18 cellular contexts compared by ENCODE assay signal in genomic region chr6:168468046-168468445, GRCh38. TPM values are rescaled to one million over a fixed set of nuclear protein-coding genes. Genes with fewer than 3 reads are reported as not detected.
DNase-seq lines count a peak whose midpoint lies in the region; ATAC-seq and TF ChIP-seq lines count a peak whose summit lies in the region.
"Had no signal": no experiment of that assay in that cellular context is flagged by ENCODE, and none has a peak within 500 bp of the region (broad histone marks: within the 10 kb centered on the region; RNA-seq: fewer than 3 reads in every experiment).

No MANE protein-coding gene starts in this region.

- ATAC-seq in HG03565 (IDR thresholded peaks at IDR 0.05; ENCODE audit: unreplicated experiment) = no peak
- ATAC-seq: GM12878, HepG2 had no signal

- intact Hi-C loops in esophagus muscularis mucosa (cut with DNase I) (no loop called here), vagina (cut with DNase I) (no loop called here)

- TF ChIP-seq POLR2A in esophagus muscularis mucosa (IDR thresholded peaks at IDR 0.05; ENCODE audit: low read depth) = no peak
- no peak for TF ChIP-seq POLR2A in vagina (IDR thresholded peaks at IDR 0.05)

- no peak for TF ChIP-seq CTCF in esophagus muscularis mucosa (IDR thresholded peaks at IDR 0.05)
- TF ChIP-seq CTCF in vagina (IDR thresholded peaks at IDR 0.05) = no peak

- TF ChIP-seq EP300 in esophagus muscularis mucosa (IDR thresholded peaks at IDR 0.05) = no peak

- H3K9ac ChIP-seq in stomach smooth muscle (ENCODE audit: low read length in 2 of 2) = no peak overlapping the region
- H3K9ac ChIP-seq: BLaER1 treated with 17β-estradiol and CSF1 and Interleukin-3, amounts not matched to agents 10 nM and 100 nM had no signal

- DNase-seq in COR-L47 (lab: John Stamatoyannopoulos, UW) (peak; percentile 59), NCI-H146 treated with DMSO at 0.1 percent for 48 hours (lab: John Stamatoyannopoulos, UW; ENCODE audit: unreplicated experiment) (peak; percentile 91), esophagus muscularis mucosa (ENCODE audit: extremely low spot score) (peak; percentile 79), vagina (ENCODE audit: extremely low spot score in 2 of 2) (no peak), NCI-H1436 (lab: John Stamatoyannopoulos, UW) (no peak)
- DNase-seq: 8988T; ACHN; Calu3; CD4-positive, CD25-positive, alpha-beta regulatory T cell; DMS 273 treated with DMSO at 0.1 percent for 48 hours; GOT3; HFFc6 had no signal

- H3K9me3 ChIP-seq in esophagus muscularis mucosa (no peaks in the 10 kb centered on the region), stomach smooth muscle (ENCODE audit: control insufficient read depth in 2 of 2, low read length in 2 of 2) (peaks cover 0 to 2% of the 10 kb centered on the region in 2 donors), vagina (no peaks in the 10 kb centered on the region)
- H3K9me3 ChIP-seq: HAP-1 had no signal

- no peak overlapping the region for H3K4me3 ChIP-seq in esophagus muscularis mucosa
- H3K4me3 ChIP-seq in stomach smooth muscle (ENCODE audit: low read length in 2 of 2) = no peak overlapping the region
- H3K4me3 ChIP-seq in vagina = no peak overlapping the region
- H3K4me3 ChIP-seq: BLaER1 treated with 17β-estradiol and CSF1 and Interleukin-3, amounts not matched to agents 10 nM and 100 nM; GM12878; HAP-1 had no signal

- H3K36me3 ChIP-seq in esophagus muscularis mucosa (no peaks in the 10 kb centered on the region), stomach smooth muscle (ENCODE audit: control insufficient read depth in 2 of 2, insufficient read depth in 2 of 2, low read length in 2 of 2) (peaks cover 0 to 4% of the 10 kb centered on the region in 2 donors), vagina (no peaks in the 10 kb centered on the region)
- H3K36me3 ChIP-seq: BLaER1 treated with 17β-estradiol and CSF1 and Interleukin-3, amounts not matched to agents 10 nM and 100 nM; HAP-1 had no signal

- no peaks in the 10 kb centered on the region for H3K27me3 ChIP-seq in esophagus muscularis mucosa
- no peaks in the 10 kb centered on the region for H3K27me3 ChIP-seq in stomach smooth muscle (ENCODE audit: control insufficient read depth in 1 of 2, insufficient read depth in 2 of 2, low read length in 2 of 2)
- no peaks in the 10 kb centered on the region for H3K27me3 ChIP-seq in vagina
- H3K27me3 ChIP-seq: BLaER1 treated with 17β-estradiol and CSF1 and Interleukin-3, amounts not matched to agents 10 nM and 100 nM had no signal

- H3K27ac ChIP-seq in esophagus muscularis mucosa (replicated peaks in 1 of 4) = no peak overlapping the region
- peak overlapping the region; percentile 55 for H3K27ac ChIP-seq in stomach smooth muscle (ENCODE audit: low read length)
- no peak overlapping the region for H3K27ac ChIP-seq in vagina
- H3K27ac ChIP-seq: BLaER1 treated with 17β-estradiol and CSF1 and Interleukin-3, amounts not matched to agents 10 nM and 100 nM had no signal

- WGBS in esophagus muscularis mucosa = 61% methylated on average over 5 of the region's 5 CpGs

- peaks cover 0 to 11% (median 3%) of the 10 kb centered on the region in 4 donors for H3K4me1 ChIP-seq in esophagus muscularis mucosa
- H3K4me1 ChIP-seq in stomach smooth muscle (ENCODE audit: control insufficient read depth, insufficient read depth, low read length) = peaks cover 41% of the 10 kb centered on the region
- H3K4me1 ChIP-seq in vagina = no peaks in the 10 kb centered on the region
- H3K4me1 ChIP-seq: HAP-1 had no signal

RNA-seq across cellular contexts. Expression of gene SMOC2, which starts 27.1 kb away (rescaled TPM):
- total RNA-seq in esophagus muscularis mucosa (100 to 1,000 TPM in 2 of 4 donors, 10 to 100 TPM in 2; 45.8 to 130 (median 84.0) TPM), vagina (22.1 TPM)
- total RNA-seq: CD4-positive, CD25-positive, alpha-beta regulatory T cell; HepG2; HFFc6 had no signal

Comparison
In these comparisons a context has a peak if more than half of its experiments do, and no peak if none do; other contexts are left out.
1. DNase-seq: peak in COR-L47 (single experiment), NCI-H146 treated with DMSO at 0.1 percent for 48 hours (single experiment) and esophagus muscularis mucosa (single experiment); none in vagina (0 of 2) and NCI-H1436 (single experiment).